Comparison of ENCODE assay signal across 11 cellular contexts in genomic region chr16:155031-155398, GRCh38. TPM values are rescaled to one million over a fixed set of nuclear protein-coding genes. Genes with fewer than 3 reads are reported as not detected.
DNase-seq lines count a peak whose midpoint lies in the region; ATAC-seq and TF ChIP-seq lines count a peak whose summit lies in the region.
"Had no signal": no experiment of that assay in that cellular context is flagged by ENCODE, and none has a peak within 500 bp of the region (broad histone marks: within the 10 kb centered on the region; RNA-seq: fewer than 3 reads in every experiment).

No MANE protein-coding gene starts in this region.

- no peak overlapping the region for H2BK5ac ChIP-seq in IMR-90 (ENCODE audit: low read depth, low read length, poor library complexity, severe bottlenecking)

- no peak overlapping the region for H4K5ac ChIP-seq in IMR-90 (ENCODE audit: low read depth, low read length)

- no peak overlapping the region for H3K18ac ChIP-seq in IMR-90 (ENCODE audit: low read depth, low read length)

- peak overlapping the region; percentile 76 to 86 (median 83) for H3K4me3 Mint-ChIP-seq in nephron

- BruUV-seq in IMR-90 (replicated peaks; lab: Mats Ljungman, UMichigan): no TSS peak

- WGBS in IMR-90 (ENCODE audit: extremely low coverage in 2 of 2, insufficient read length in 1 of 2), 2 experiments: no CpG with 5 or more reads among the region's 7 CpGs

- H3K79me1 ChIP-seq in IMR-90 (ENCODE audit: low read depth in 1 of 2, low read length in 2 of 2): no peaks in the 10 kb centered on the region

- no peaks in the 10 kb centered on the region for H3K9me1 ChIP-seq in IMR-90 (ENCODE audit: insufficient read depth, low read length)

- H4K20me1 ChIP-seq in BLaER1 treated with 17β-estradiol and CSF1 and Interleukin-3, amounts not matched to agents 10 nM and 100 nM: 0 out of 22 replicates have a peak, but pooled peaks cover 0 to 6% (median 0%) of the 10 kb centered on the region in 11 experiments
- no peaks in the 10 kb centered on the region for H4K20me1 ChIP-seq in IMR-90 (ENCODE audit: insufficient read depth, low read length)

- in situ Hi-C loops in IMR-90 (cut with MboI; ENCODE audit: low sequenced_read_pairs): no loop called here

- H2AFZ ChIP-seq in IMR-90 (replicated peaks; ENCODE audit: low read length, poor library complexity): peak overlapping the region; percentile 87

- no peak overlapping the region for H2BK15ac ChIP-seq in IMR-90 (ENCODE audit: low read depth, low read length)

- peaks cover 6 to 15% (median 12%) of the 10 kb centered on the region in 10 experiments; a peak in 18 of 20 replicates for H3K4me1 ChIP-seq in BLaER1 treated with 17β-estradiol and CSF1 and Interleukin-3, amounts not matched to agents 10 nM and 100 nM
- no peaks in the 10 kb centered on the region for H3K4me1 ChIP-seq in IMR-90 (ENCODE audit: control insufficient read depth, insufficient read depth, low read length)
- no peaks in the 10 kb centered on the region for H3K4me1 ChIP-seq in breast epithelium

- H3K9ac ChIP-seq in BLaER1 treated with 17β-estradiol and CSF1 and Interleukin-3, amounts not matched to agents 10 nM and 100 nM: no peak overlapping the region; a peak in 1 of 22 replicates
- peak overlapping the region; percentile 28; the same call in 1 of the 2 replicates for H3K9ac ChIP-seq in IMR-90 (ENCODE audit: low read depth, low read length)

- ATAC-seq in IMR-90 (ENCODE audit: low read depth): no peak

- peaks cover 0 to 5% (median 0%) of the 10 kb centered on the region in 11 experiments; a peak in 1 of 22 replicates for H3K9me3 ChIP-seq in BLaER1 treated with 17β-estradiol and CSF1 and Interleukin-3, amounts not matched to agents 10 nM and 100 nM (replicated peaks in 1 of 11)
- no peaks in the 10 kb centered on the region for H3K9me3 ChIP-seq in IMR-90 (ENCODE audit: control insufficient read depth, insufficient read depth, low read length)
- no peaks in the 10 kb centered on the region for H3K9me3 ChIP-seq in breast epithelium
- H3K9me3 ChIP-seq: gastrocnemius medialis, neutrophil had no signal

- TF ChIP-seq CTCF in IMR-90 (conservative IDR thresholded peaks at IDR 0.05; ENCODE audit: low read depth, low read length) (no peak), breast epithelium (IDR thresholded peaks at IDR 0.05) (no peak), nephron (IDR thresholded peaks at IDR 0.05; ENCODE audit: unreplicated experiment in 3 of 3) (no peak)

- peaks cover 73% of the 10 kb centered on the region for H3K27me3 Mint-ChIP-seq in nephron (ENCODE audit: low read depth)

- no peaks in the 10 kb centered on the region for H3K9me3 Mint-ChIP-seq in nephron

- no peaks in the 10 kb centered on the region for H3K36me3 ChIP-seq in BLaER1 treated with 17β-estradiol and CSF1 and Interleukin-3, amounts not matched to agents 10 nM and 100 nM
- H3K36me3 ChIP-seq in IMR-90 (ENCODE audit: control insufficient read depth, insufficient read depth, low read length): no peaks in the 10 kb centered on the region
- H3K36me3 ChIP-seq in breast epithelium: no peaks in the 10 kb centered on the region
- H3K36me3 ChIP-seq: gastrocnemius medialis, neutrophil had no signal

- peaks cover 7% of the 10 kb centered on the region for H3K4me1 Mint-ChIP-seq in nephron

- H4K8ac ChIP-seq in IMR-90 (ENCODE audit: low read depth in 2 of 2, low read length in 2 of 2): no peak overlapping the region

- no peak overlapping the region for H3K4me3 ChIP-seq in BLaER1 treated with 17β-estradiol and CSF1 and Interleukin-3, amounts not matched to agents 10 nM and 100 nM
- peak overlapping the region; percentile 22; the same call in 1 of the 2 replicates for H3K4me3 ChIP-seq in IMR-90 (ENCODE audit: insufficient read depth, low read depth, low read length)
- H3K4me3 ChIP-seq in breast epithelium: peak overlapping the region in 2 of 3 donors; percentile 54 to 76

- no peaks in the 10 kb centered on the region for H3K36me3 Mint-ChIP-seq in nephron (ENCODE audit: low read depth)

- DNase-seq in IMR-90 (no peak), breast epithelium (ENCODE audit: low spot score in 2 of 2) (no peak), SKM-1 treated with dmso at 0.1 percent for 144 hours (lab: John Stamatoyannopoulos, UW; ENCODE audit: unreplicated experiment) (no peak), SK-N-DZ (ENCODE audit: low spot score) (no peak), caudate nucleus (lab: John Stamatoyannopoulos, UW) (no peak)
- no peak for DNase-seq in effector CD4-positive, alpha-beta T cell
- DNase-seq: gastrocnemius medialis, NCI-H510A had no signal

- H3K4me2 ChIP-seq in BLaER1 treated with 17β-estradiol and CSF1 and Interleukin-3, amounts not matched to agents 10 nM and 100 nM: peak overlapping the region in 10 of 11 experiments; percentile 41 to 74 (median 60); a peak in 12 of 22 replicates
- peak overlapping the region; percentile 80 for H3K4me2 ChIP-seq in IMR-90 (ENCODE audit: low read depth, low read length)

- H2BK120ac ChIP-seq in IMR-90 (ENCODE audit: low read depth, low read length): no peak overlapping the region

- CTCF ChIA-PET in IMR-90 (lab: Yijun Ruan, JAX): no interaction called here

- H2BK20ac ChIP-seq in IMR-90 (ENCODE audit: low read depth, low read length): no peak overlapping the region

- H2AK9ac ChIP-seq in IMR-90 (replicated peaks; ENCODE audit: low read depth, low read length, poor library complexity): no peak overlapping the region

- no peak overlapping the region for H3K27ac Mint-ChIP-seq in nephron

- no peak for TF ChIP-seq RAD21 in IMR-90 (IDR thresholded peaks at IDR 0.05; ENCODE audit: low read length)

- POLR2A ChIA-PET in IMR-90 (lab: Charles Lee; ENCODE audit: unreplicated experiment): interaction anchor here (0.6 kb wide), 1 partner anchor 89 kb away, joined by 8 read pairs; no protein-coding TSS in a partner anchor

- no peak overlapping the region for H4K91ac ChIP-seq in IMR-90 (ENCODE audit: insufficient read depth, low read depth, low read length)

- no peak overlapping the region for H2AK5ac ChIP-seq in IMR-90 (ENCODE audit: low read depth, low read length)

- H3K4ac ChIP-seq in IMR-90 (ENCODE audit: low read depth, low read length): no peak overlapping the region

- no peak overlapping the region for H3K14ac ChIP-seq in IMR-90 (replicated peaks; ENCODE audit: low read depth, low read length)

- dilution Hi-C loops in IMR-90 (cut with HindIII; ENCODE audit: low sequenced_read_pairs, unreplicated experiment): no loop called here

- H3K27ac ChIP-seq in BLaER1 treated with 17β-estradiol and CSF1 and Interleukin-3, amounts not matched to agents 10 nM and 100 nM: no peak overlapping the region
- H3K27ac ChIP-seq in IMR-90 (ENCODE audit: insufficient read depth, low read length) (no peak overlapping the region), breast epithelium (no peak overlapping the region), caudate nucleus (ENCODE audit: low read depth, low read length) (no peak overlapping the region)
- H3K27ac ChIP-seq: gastrocnemius medialis, neutrophil had no signal

- peaks cover 22 to 59% (median 45%) of the 10 kb centered on the region in 11 experiments for H3K27me3 ChIP-seq in BLaER1 treated with 17β-estradiol and CSF1 and Interleukin-3, amounts not matched to agents 10 nM and 100 nM
- H3K27me3 ChIP-seq in IMR-90 (ENCODE audit: control insufficient read depth, insufficient read depth, low read length) (peaks cover 22% of the 10 kb centered on the region), breast epithelium (no peaks in the 10 kb centered on the region)

- intact Hi-C loops in IMR-90 (cut with micrococcal nuclease) (no loop called here), breast epithelium (cut with DNase I; ENCODE audit: low total_unique reads) (no loop called here)

- TF ChIP-seq POLR2A in IMR-90 (IDR thresholded peaks at IDR 0.05; ENCODE audit: low read depth, low read length): no peak
- TF ChIP-seq POLR2A in breast epithelium (IDR thresholded peaks at IDR 0.05): no peak

- peak overlapping the region; percentile 56; the same call in 1 of the 2 replicates for H3K23ac ChIP-seq in IMR-90 (ENCODE audit: low read depth, low read length)

- H3K56ac ChIP-seq in IMR-90 (ENCODE audit: extremely low read depth, insufficient read depth, low read length): no peak overlapping the region

RNA-seq across cellular contexts. Expression of gene HBZ, which starts 2.6 kb away (rescaled TPM):
- total RNA-seq in IMR-90 (2012; rRNA removed): not detected in 2 replicates
- not detected in 2 replicates for polyA plus RNA-seq in IMR-90 (2012; rRNA removed)
- not detected in 2 replicates for polyA plus RNA-seq in IMR-90 (2012; cell fraction: cytosol; rRNA removed)
- not detected in 2 replicates for polyA plus RNA-seq in IMR-90 (2012; cell fraction: nucleus; rRNA removed; ENCODE audit: low replicate concordance)
- total RNA-seq in breast epithelium: not detected
- not detected in 2 replicates for polyA plus RNA-seq in SK-N-DZ (2014; cell fraction: cytosol; rRNA removed)
- not detected in 2 replicates for polyA plus RNA-seq in SK-N-DZ (2014; cell fraction: nucleus; rRNA removed)
- total RNA-seq: gastrocnemius medialis had no signal

RNA-seq across cellular contexts. Expression of gene HBM, which starts 10.8 kb away (rescaled TPM):
- total RNA-seq in IMR-90 (2012; rRNA removed): not detected in 2 replicates
- not detected in 2 replicates for polyA plus RNA-seq in IMR-90 (2012; rRNA removed)
- not detected in 2 replicates for polyA plus RNA-seq in IMR-90 (2012; cell fraction: cytosol; rRNA removed)
- polyA plus RNA-seq in IMR-90 (2012; cell fraction: nucleus; rRNA removed; ENCODE audit: low replicate concordance): not detected in 2 replicates
- total RNA-seq in breast epithelium: 1 to 10 TPM in 1 of 3 donors, not detected in 2; 1.3 TPM
- not detected in 2 replicates for polyA plus RNA-seq in SK-N-DZ (2014; cell fraction: cytosol; rRNA removed)
- not detected in 2 replicates for polyA plus RNA-seq in SK-N-DZ (2014; cell fraction: nucleus; rRNA removed)
- total RNA-seq: gastrocnemius medialis had no signal

RNA-seq across cellular contexts. Expression of gene NPRL3, which starts 16.5 kb away (rescaled TPM):
- total RNA-seq in IMR-90 (2012; rRNA removed) (3.9 and 5.7 TPM in 2 replicates), breast epithelium (10 to 100 TPM; 14.2 to 23.4 (median 22.3) TPM)
- polyA plus RNA-seq in IMR-90 (2012; rRNA removed): 42.4 and 44.0 TPM in 2 replicates
- polyA plus RNA-seq in IMR-90 (2012; cell fraction: cytosol; rRNA removed): 28.3 and 40.9 TPM in 2 replicates
- 46.6 and 124 TPM in 2 replicates for polyA plus RNA-seq in IMR-90 (2012; cell fraction: nucleus; rRNA removed; ENCODE audit: low replicate concordance)
- polyA plus RNA-seq in SK-N-DZ (2014; cell fraction: cytosol; rRNA removed): 17.1 and 18.8 TPM in 2 replicates
- 22.8 and 23.5 TPM in 2 replicates for polyA plus RNA-seq in SK-N-DZ (2014; cell fraction: nucleus; rRNA removed)

RNA-seq across cellular contexts. Expression of gene HBA2, which starts 17.7 kb away (rescaled TPM):
- total RNA-seq in IMR-90 (2012; rRNA removed) (not detected in 2 replicates), breast epithelium (10 to 100 TPM; 46.4 to 83.6 (median 52.2) TPM)
- not detected in 2 replicates for polyA plus RNA-seq in IMR-90 (2012; rRNA removed)
- 0.39 TPM in 1 of 2 replicates, not detected in the other for polyA plus RNA-seq in IMR-90 (2012; cell fraction: cytosol; rRNA removed)
- 0.54 TPM in 1 of 2 replicates, not detected in the other for polyA plus RNA-seq in IMR-90 (2012; cell fraction: nucleus; rRNA removed; ENCODE audit: low replicate concordance)
- 0.55 TPM in 1 of 2 replicates, not detected in the other for polyA plus RNA-seq in SK-N-DZ (2014; cell fraction: cytosol; rRNA removed)
- not detected in 2 replicates for polyA plus RNA-seq in SK-N-DZ (2014; cell fraction: nucleus; rRNA removed)

RNA-seq across cellular contexts. Expression of gene HBA1, which starts 21.5 kb away (rescaled TPM):
- total RNA-seq in IMR-90 (2012; rRNA removed) (not detected in 2 replicates), breast epithelium (10 to 100 TPM in 2 of 3 donors, 1 to 10 TPM in 1; 5.6 to 15.2 (median 10.4) TPM)
- polyA plus RNA-seq in IMR-90 (2012; rRNA removed): 0.21 TPM in 1 of 2 replicates, not detected in the other
- 1.2 TPM in 1 of 2 replicates, not detected in the other for polyA plus RNA-seq in IMR-90 (2012; cell fraction: cytosol; rRNA removed)
- not detected in 2 replicates for polyA plus RNA-seq in IMR-90 (2012; cell fraction: nucleus; rRNA removed; ENCODE audit: low replicate concordance)
- not detected in 2 replicates for polyA plus RNA-seq in SK-N-DZ (2014; cell fraction: cytosol; rRNA removed)
- not detected in 2 replicates for polyA plus RNA-seq in SK-N-DZ (2014; cell fraction: nucleus; rRNA removed)

Comparison
In these comparisons a context has a peak if more than half of its experiments do, and no peak if none do; other contexts are left out.
1. H3K4me3 ChIP-seq: peak in IMR-90 (single experiment) and breast epithelium (2 of 3); none in BLaER1 treated with 17β-estradiol and CSF1 and Interleukin-3, amounts not matched to agents 10 nM and 100 nM (0 of 10).